8 cellular contexts compared by ENCODE assay signal in the genomic region with DNA sequence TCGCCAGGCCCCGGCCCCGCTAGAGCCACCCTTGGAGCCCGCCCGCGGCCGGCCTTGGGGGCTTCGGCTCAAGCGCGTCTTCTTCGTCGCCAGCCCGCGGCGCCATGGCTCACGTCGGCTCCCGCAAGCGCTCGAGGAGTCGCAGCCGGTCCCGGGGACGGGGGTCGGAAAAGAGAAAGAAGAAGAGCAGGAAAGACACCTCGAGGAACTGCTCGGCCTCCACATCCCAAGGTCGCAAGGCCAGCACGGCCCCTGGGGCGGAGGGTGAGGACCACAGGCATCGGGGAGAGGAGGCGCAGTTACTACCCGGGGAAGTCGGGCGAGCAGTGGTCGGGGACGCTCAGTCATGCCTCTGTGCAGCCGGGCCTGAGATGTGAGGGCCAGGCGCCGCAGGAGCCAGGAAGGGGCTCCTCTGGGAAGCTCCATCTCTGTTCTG. TPM values are rescaled to one million over a fixed set of nuclear protein-coding genes. Genes with fewer than 3 reads are reported as not detected.
DNase-seq lines count a peak whose midpoint lies in the region; ATAC-seq and TF ChIP-seq lines count a peak whose summit lies in the region.

No MANE protein-coding gene starts in this region.

- WGBS in lung, 2 donors = 1% methylated on average over 34 to 40 of the region's 40 CpGs
- 0% methylated on average over 6 to 38 of the region's 40 CpGs for WGBS in upper lobe of left lung, 2 donors

- H3K4me3 ChIP-seq in AG04450 (ENCODE audit: low read depth, low read length) (peak overlapping the region; percentile 90), breast epithelium (peak overlapping the region; percentile 84 to 99 (median 99)), lung (peak overlapping the region; percentile 87), upper lobe of left lung (peak overlapping the region; percentile 85 to 99 (median 90))

- H3K27me3 ChIP-seq in AG04450 (ENCODE audit: control insufficient read depth, insufficient read depth, low read length) = no peaks in the 10 kb centered on the region
- H3K27me3 ChIP-seq in breast epithelium = no peaks in the 10 kb centered on the region
- H3K27me3 ChIP-seq in lung (ENCODE audit: control insufficient read depth, insufficient read depth) = no peaks in the 10 kb centered on the region
- H3K27me3 ChIP-seq in upper lobe of left lung = no peaks in the 10 kb centered on the region

- ATAC-seq in GM19372 (IDR thresholded peaks at IDR 0.05; ENCODE audit: low read depth, unreplicated experiment) = peak; percentile 21
- ATAC-seq in lung (ENCODE audit: insufficient read depth, low FRiP score) = no peak
- peak in 1 of 2 donors; percentile 34 for ATAC-seq in upper lobe of left lung (ENCODE audit: low FRiP score in 2 of 2)

- no peak for TF ChIP-seq EP300 in upper lobe of left lung (IDR thresholded peaks at IDR 0.05)

- POLR2A ChIA-PET in AG04450 (lab: Yijun Ruan, JAX) = interaction anchor here (0.5 to 2.1 kb wide), 5 partner anchors 61 to 252 kb away, joined by 3 to 17 read pairs (median 5); a partner anchor contains a TSS

- no peak for TF ChIP-seq POLR2A in breast epithelium (IDR thresholded peaks at IDR 0.05)
- no peak for TF ChIP-seq POLR2A in upper lobe of left lung (IDR thresholded peaks at IDR 0.05)

- peaks cover 71% of the 10 kb centered on the region for H3K36me3 ChIP-seq in KOPT-K1 (ENCODE audit: insufficient read depth, low read length)
- no peaks in the 10 kb centered on the region for H3K36me3 ChIP-seq in breast epithelium
- peaks cover 0 to 35% of the 10 kb centered on the region in 2 donors for H3K36me3 ChIP-seq in lung (ENCODE audit: control insufficient read depth in 2 of 2, insufficient read depth in 2 of 2, low read length in 2 of 2)
- peaks cover 0 to 40% (median 8%) of the 10 kb centered on the region in 4 donors for H3K36me3 ChIP-seq in upper lobe of left lung

- no peak for TF ChIP-seq CTCF in AG04450 (IDR thresholded peaks at IDR 0.05; ENCODE audit: low read depth, low read length)
- no peak for TF ChIP-seq CTCF in breast epithelium (IDR thresholded peaks at IDR 0.05)
- no peak for TF ChIP-seq CTCF in lung (IDR thresholded peaks at IDR 0.05; ENCODE audit: control extremely low read depth, extremely low read depth)
- TF ChIP-seq CTCF in upper lobe of left lung (IDR thresholded peaks at IDR 0.05) = no peak

- no peaks in the 10 kb centered on the region; the same call in 1 of the 2 replicates for H3K9me3 ChIP-seq in AG04450 (ENCODE audit: control insufficient read depth, insufficient read depth, low read length)
- no peaks in the 10 kb centered on the region for H3K9me3 ChIP-seq in KOPT-K1 (ENCODE audit: insufficient read depth, low read length, poor library complexity, severe bottlenecking)
- H3K9me3 ChIP-seq in breast epithelium = no peaks in the 10 kb centered on the region
- H3K9me3 ChIP-seq in lung (ENCODE audit: control insufficient read depth in 2 of 2, insufficient read depth in 1 of 2, low read length in 1 of 2) = no peaks in the 10 kb centered on the region
- H3K9me3 ChIP-seq in upper lobe of left lung = no peaks in the 10 kb centered on the region

- CTCF ChIA-PET in AG04450 (lab: Charles Lee) = interaction anchor here (4.9 kb wide), 1 partner anchor 257 kb away, joined by 39 read pairs; no protein-coding TSS in a partner anchor

- DNase-seq in AG04450 (ENCODE audit: low read depth, low spot score) (no peak), breast epithelium (ENCODE audit: low spot score in 2 of 2) (no peak), lung (ENCODE audit: low spot score) (no peak), upper lobe of left lung (no peak), NCI-H510A treated with DMSO at 0.1 percent for 48 hours (lab: John Stamatoyannopoulos, UW) (no peak)
- DNase-seq in activated CD4-positive, alpha-beta T cell treated with anti-CD3 and anti-CD28 coated beads, Interleukin-2, amount 50 U/mL, for 1 hour = no peak

- peaks cover 25 to 33% of the 10 kb centered on the region in 2 donors for H3K4me1 ChIP-seq in breast epithelium
- peaks cover 3 to 46% of the 10 kb centered on the region in 2 donors for H3K4me1 ChIP-seq in lung (ENCODE audit: control insufficient read depth in 2 of 2, insufficient read depth in 2 of 2, low read length in 2 of 2)
- H3K4me1 ChIP-seq in upper lobe of left lung = peaks cover 58 to 88% (median 68%) of the 10 kb centered on the region in 4 donors

- intact Hi-C loops in breast epithelium (cut with DNase I; ENCODE audit: low total_unique reads) = no loop called here

- peak overlapping the region; percentile 39 for H3K27ac ChIP-seq in AG04450 (ENCODE audit: low read depth, low read length)
- peak overlapping the region; percentile 90 for H3K27ac ChIP-seq in KOPT-K1 (ENCODE audit: low read depth, low read length, poor library complexity, severe bottlenecking)
- peak overlapping the region; percentile 89 to 90 for H3K27ac ChIP-seq in breast epithelium
- peak overlapping the region; percentile 92 to 94 for H3K27ac ChIP-seq in lung (ENCODE audit: low read depth in 1 of 2, low read length in 1 of 2)
- peak overlapping the region; percentile 80 to 91 (median 89) for H3K27ac ChIP-seq in upper lobe of left lung

RNA-seq across cellular contexts. Expression of a gene that starts 0.6 kb away (rescaled TPM):
- polyA plus RNA-seq in AG04450 (2011; rRNA removed) (185 and 209 TPM in 2 replicates), lung (100 to 1,000 TPM; 197 to 354 TPM)
- 57.7 and 61.3 TPM in 2 replicates for polyA minus RNA-seq in AG04450 (2011; rRNA and poly(A)+ RNA removed)
- total RNA-seq in breast epithelium (100 to 1,000 TPM; 196 to 279 (median 234) TPM), lung (100 to 1,000 TPM in 1 of 2 donors, 10 to 100 TPM in 1; 83.6 to 186 TPM), upper lobe of left lung (100 to 1,000 TPM; 163 to 248 (median 187) TPM)

RNA-seq across cellular contexts. Expression of a gene that starts 6.0 kb away (rescaled TPM):
- polyA plus RNA-seq in AG04450 (2011; rRNA removed) (6.1 and 8.9 TPM in 2 replicates), lung (10 to 100 TPM; 17.3 to 19.7 TPM)
- 7.3 and 8.0 TPM in 2 replicates for polyA minus RNA-seq in AG04450 (2011; rRNA and poly(A)+ RNA removed)
- total RNA-seq in breast epithelium (10 to 100 TPM in 2 of 3 donors, 1 to 10 TPM in 1; 9.0 to 16.5 (median 12.1) TPM), lung (10 to 100 TPM; 11.4 to 30.1 TPM), upper lobe of left lung (10 to 100 TPM in 5 of 6 donors, 1 to 10 TPM in 1; 8.1 to 44.0 (median 17.6) TPM)

RNA-seq across cellular contexts. Expression of a gene that starts 14.8 kb away (rescaled TPM):
- polyA plus RNA-seq in AG04450 (2011; rRNA removed) = 3.4 and 5.0 TPM in 2 replicates
- polyA minus RNA-seq in AG04450 (2011; rRNA and poly(A)+ RNA removed) = 12.2 and 12.8 TPM in 2 replicates
- total RNA-seq in breast epithelium = 1 to 10 TPM in 2 of 3 donors, under 1 TPM in 1; 0.96 to 8.6 (median 6.2) TPM
- 1 to 10 TPM; 6.7 to 7.5 TPM for total RNA-seq in lung
- 1 to 10 TPM; 2.7 to 2.9 TPM for polyA plus RNA-seq in lung
- total RNA-seq in upper lobe of left lung = 1 to 10 TPM; 2.1 to 9.9 (median 4.3) TPM

Comparison
In these comparisons a context has a peak if more than half of its experiments do, and no peak if none do; other contexts are left out.
1. H3K27ac ChIP-seq: peak in every context shown above with its lines; median percentile 93 in lung; 90 in KOPT-K1; 90 in breast epithelium; 89 in upper lobe of left lung; 39 in AG04450.